20 cellular contexts compared by ENCODE assay signal in the genomic region with DNA sequence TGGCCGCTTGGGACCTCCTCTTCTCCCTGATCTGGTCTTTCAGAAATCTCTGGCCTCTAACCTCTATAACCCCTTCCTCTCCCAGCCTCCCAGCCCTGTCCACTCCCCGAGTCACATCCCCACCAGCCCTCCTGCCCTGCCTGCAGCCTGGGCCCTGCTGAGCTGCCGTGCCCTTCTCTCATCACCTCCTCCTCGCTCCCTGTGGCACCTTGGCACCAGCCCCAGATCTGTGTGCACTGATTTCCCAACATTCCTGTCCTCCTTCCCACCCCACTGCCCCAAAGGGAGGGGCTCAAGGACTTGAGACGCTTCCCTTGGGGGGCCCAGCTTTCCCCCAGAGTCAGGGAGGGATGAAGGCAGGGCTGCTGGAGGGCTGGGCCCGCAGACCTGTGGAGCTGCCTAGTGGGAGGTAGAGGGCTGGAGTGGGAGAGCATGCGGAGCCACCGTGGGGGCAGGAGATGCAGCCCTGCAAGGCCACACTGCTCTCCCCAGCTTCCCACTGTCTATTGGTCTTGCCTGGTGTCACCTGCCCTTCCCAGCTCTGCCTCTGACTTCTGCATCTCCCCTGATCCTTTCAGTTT. TPM values are rescaled to one million over a fixed set of nuclear protein-coding genes. Genes with fewer than 3 reads are reported as not detected.
A peak's percentile ranks its signal among the peaks of the same experiment; 100 is the strongest.
DNase-seq lines count a peak whose midpoint lies in the region; TF ChIP-seq lines count a peak whose summit lies in the region.
"Had no signal": no experiment of that assay in that cellular context is flagged by ENCODE, and none has a peak within 500 bp of the region (broad histone marks: within the 10 kb centered on the region; RNA-seq: fewer than 3 reads in every experiment).

No MANE protein-coding gene starts in this region.

- DNase-seq in adrenal gland (peak in 4 of 7 donors; percentile 26 to 51 (median 30)), left ventricle myocardium inferior (peak; percentile 54), neuronal stem cell (ENCODE audit: low spot score) (no peak), NCI-H1092 treated with DMSO at 0.1 percent for 48 hours (lab: John Stamatoyannopoulos, UW) (no peak)
- no peak for DNase-seq in activated T-helper 1 cell treated with anti-CD3 and anti-CD28 coated beads, Interleukin-12 subunit alpha, Interleukin-12 subunit beta, Interleukin-2, Interleukin-4 antibody, amounts not matched to agents 30 ng/mL and 10 ng/mL and 1 ng/mL, durations not matched to agents 14 hours and 24 hours and 36 hours (ENCODE audit: low spot score)
- DNase-seq in stimulated activated CD4-positive, alpha-beta T cell treated with anti-CD3 and anti-CD28 coated beads, Interleukin-2, amount 100 ng/mL, for 48 hours, result no peak
- DNase-seq: ACHN; BE2C; CD4-positive, alpha-beta memory T cell; DMS79; GM23248; NCI-H1092; NCI-H1694; NCI-H2107; NCI-H345; NCI-H526 treated with DMSO at 0.1 percent for 48 hours; OCI-M1; RPMI8226 had no signal

- TF ChIP-seq POLR2A in adrenal gland (IDR thresholded peaks at IDR 0.05), result no peak

- H3K4me3 ChIP-seq in HEK293 (ENCODE audit: low read depth, low read length) (no peak overlapping the region), adrenal gland (no peak overlapping the region), left ventricle myocardium inferior (peak overlapping the region; percentile 10), neuronal stem cell (ENCODE audit: low read length in 2 of 2) (no peak overlapping the region)
- H3K4me3 ChIP-seq: GM23248 had no signal

- H3K9me3 Mint-ChIP-seq in activated T-helper 1 cell treated with anti-CD3 and anti-CD28 coated beads, Interleukin-12 subunit alpha, Interleukin-12 subunit beta, Interleukin-2, Interleukin-4 antibody, amounts not matched to agents 30 ng/mL and 10 ng/mL and 1 ng/mL, durations not matched to agents 14 hours and 24 hours and 36 hours, result no peaks in the 10 kb centered on the region
- H3K9me3 Mint-ChIP-seq: CD4-positive, alpha-beta memory T cell had no signal

- H2BK120ac ChIP-seq in neuronal stem cell (ENCODE audit: low read depth, low read length), result peak overlapping the region; percentile 52

- peak overlapping the region; percentile 62 for H3K18ac ChIP-seq in neuronal stem cell (ENCODE audit: low read length)

- H3K9me3 ChIP-seq in HEK293 (ENCODE audit: control insufficient read depth, insufficient read depth, low read depth, low read length), result no peaks in the 10 kb centered on the region
- no peaks in the 10 kb centered on the region for H3K9me3 ChIP-seq in adrenal gland (replicated peaks in 1 of 3)
- peaks cover 10% of the 10 kb centered on the region for H3K9me3 ChIP-seq in left ventricle myocardium inferior (replicated peaks)
- H3K9me3 ChIP-seq in neuronal stem cell (replicated peaks in 1 of 2; ENCODE audit: control insufficient read depth in 2 of 2, insufficient read depth in 1 of 2, low read depth in 1 of 2, low read length in 2 of 2), result peaks cover 4 to 10% of the 10 kb centered on the region in 2 donors
- H3K9me3 ChIP-seq: BE2C had no signal

- peak overlapping the region; percentile 15 for H3K4me2 ChIP-seq in neuronal stem cell (ENCODE audit: insufficient read depth, low read length, poor library complexity, severe bottlenecking)
- H3K4me2 ChIP-seq: KMS-11 had no signal

- H3K27me3 ChIP-seq in adrenal gland, result no peaks in the 10 kb centered on the region
- H3K27me3 ChIP-seq in left ventricle myocardium inferior (ENCODE audit: low read depth), result no peaks in the 10 kb centered on the region
- no peaks in the 10 kb centered on the region for H3K27me3 ChIP-seq in neuronal stem cell (ENCODE audit: control insufficient read depth in 3 of 3, insufficient read depth in 3 of 3, low read depth in 1 of 3, low read length in 3 of 3)
- H3K27me3 ChIP-seq: BE2C had no signal

- no peak overlapping the region for H3K27ac Mint-ChIP-seq in activated T-helper 1 cell treated with anti-CD3 and anti-CD28 coated beads, Interleukin-12 subunit alpha, Interleukin-12 subunit beta, Interleukin-2, Interleukin-4 antibody, amounts not matched to agents 30 ng/mL and 10 ng/mL and 1 ng/mL, durations not matched to agents 14 hours and 24 hours and 36 hours

- no peaks in the 10 kb centered on the region for H3K4me1 ChIP-seq in HEK293 (ENCODE audit: control insufficient read depth, insufficient read depth, low read length)
- H3K4me1 ChIP-seq in adrenal gland (replicated peaks in 1 of 2), result no peaks in the 10 kb centered on the region
- H3K4me1 ChIP-seq in left ventricle myocardium inferior, result peaks cover 84% of the 10 kb centered on the region
- peaks cover 2% of the 10 kb centered on the region in 2 donors for H3K4me1 ChIP-seq in neuronal stem cell (ENCODE audit: control insufficient read depth in 2 of 2, insufficient read depth in 1 of 2, low read depth in 1 of 2, low read length in 2 of 2)

- POLR2A ChIA-PET in HEK293 (lab: Yijun Ruan, JAX), result no interaction called here

- H2BK12ac ChIP-seq in neuronal stem cell (ENCODE audit: low read length), result no peak overlapping the region

- CTCF ChIA-PET in HEK293 (lab: Yijun Ruan, JAX), result interaction anchor here (0.8 to 1.0 kb wide), 2 partner anchors 17 to 18 kb away, joined by 4 to 6 read pairs; no protein-coding TSS in a partner anchor

- intact Hi-C loops in adrenal gland (cut with DNase I), result no loop called here
- intact Hi-C loops in left ventricle myocardium inferior (cut with micrococcal nuclease), result no loop called here
- intact Hi-C loops in activated T-helper 1 cell treated with anti-CD3 and anti-CD28 coated beads, Interleukin-12 subunit alpha, Interleukin-12 subunit beta, Interleukin-2, Interleukin-4 antibody, amounts not matched to agents 30 ng/mL and 10 ng/mL and 1 ng/mL, durations not matched to agents 14 hours and 24 hours and 36 hours (cut with micrococcal nuclease), result no loop called here

- H3K36me3 Mint-ChIP-seq in activated T-helper 1 cell treated with anti-CD3 and anti-CD28 coated beads, Interleukin-12 subunit alpha, Interleukin-12 subunit beta, Interleukin-2, Interleukin-4 antibody, amounts not matched to agents 30 ng/mL and 10 ng/mL and 1 ng/mL, durations not matched to agents 14 hours and 24 hours and 36 hours (ENCODE audit: low read depth), result peaks cover 3% of the 10 kb centered on the region

- peak overlapping the region; percentile 37 for H3K9ac ChIP-seq in neuronal stem cell (ENCODE audit: low read depth, low read length, poor library complexity)
- H3K9ac ChIP-seq: GM23248, KMS-11 had no signal

- no peak overlapping the region for H2BK5ac ChIP-seq in neuronal stem cell (ENCODE audit: low read length)

- no peak overlapping the region for H3K23ac ChIP-seq in neuronal stem cell (ENCODE audit: low read depth, low read length, poor library complexity)

- H3K4me1 Mint-ChIP-seq in activated T-helper 1 cell treated with anti-CD3 and anti-CD28 coated beads, Interleukin-12 subunit alpha, Interleukin-12 subunit beta, Interleukin-2, Interleukin-4 antibody, amounts not matched to agents 30 ng/mL and 10 ng/mL and 1 ng/mL, durations not matched to agents 14 hours and 24 hours and 36 hours (ENCODE audit: low read depth), result no peaks in the 10 kb centered on the region

- H3K27ac ChIP-seq in HEK293 (ENCODE audit: extremely low read depth, low read depth, low read length) (no peak overlapping the region), adrenal gland (no peak overlapping the region), left ventricle myocardium inferior (replicated peaks) (peak overlapping the region; percentile 90), neuronal stem cell (replicated peaks; ENCODE audit: low read length) (no peak overlapping the region)
- H3K27ac ChIP-seq: GM23248, KMS-11 had no signal

- no peak overlapping the region for H2BK15ac ChIP-seq in neuronal stem cell (ENCODE audit: low read length)

- no peak for TF ChIP-seq CTCF in HEK293 (tag by site-specific recombination; IDR thresholded peaks at IDR 0.05)
- no peak for TF ChIP-seq CTCF in adrenal gland (IDR thresholded peaks at IDR 0.05)
- TF ChIP-seq CTCF in left ventricle myocardium inferior (IDR thresholded peaks at IDR 0.05; ENCODE audit: borderline replicate concordance), result no peak

- 68 to 78% (median 69%) methylated on average over 8 of the region's 8 CpGs for WGBS in adrenal gland, 4 donors
- WGBS in neuronal stem cell (ENCODE audit: extremely low coverage in 2 of 2, insufficient read length in 2 of 2, insufficient replicate concordance in 1 of 2), 2 donors, result no CpG with 5 or more reads among the region's 8 CpGs

- no peak overlapping the region for H3K4ac ChIP-seq in neuronal stem cell (ENCODE audit: low read length)

- H4K91ac ChIP-seq in neuronal stem cell (ENCODE audit: low read depth, low read length, poor library complexity), result no peak overlapping the region

- H2AFZ ChIP-seq in neuronal stem cell (ENCODE audit: low read length), result no peak overlapping the region
- H2AFZ ChIP-seq: GM23248 had no signal

- no peak overlapping the region for H4K8ac ChIP-seq in neuronal stem cell (ENCODE audit: low read depth, low read length)

- no peaks in the 10 kb centered on the region for H3K79me1 ChIP-seq in neuronal stem cell (ENCODE audit: low read depth, low read length)

- no peak overlapping the region for H3K4me3 Mint-ChIP-seq in activated T-helper 1 cell treated with anti-CD3 and anti-CD28 coated beads, Interleukin-12 subunit alpha, Interleukin-12 subunit beta, Interleukin-2, Interleukin-4 antibody, amounts not matched to agents 30 ng/mL and 10 ng/mL and 1 ng/mL, durations not matched to agents 14 hours and 24 hours and 36 hours
- H3K4me3 Mint-ChIP-seq: CD4-positive, alpha-beta memory T cell had no signal

- no peaks in the 10 kb centered on the region for H3K36me3 ChIP-seq in HEK293 (ENCODE audit: control insufficient read depth in 2 of 2, insufficient read depth in 1 of 2, low read length in 2 of 2)
- H3K36me3 ChIP-seq in adrenal gland (replicated peaks in 1 of 2), result no peaks in the 10 kb centered on the region
- peaks cover 13% of the 10 kb centered on the region for H3K36me3 ChIP-seq in left ventricle myocardium inferior
- H3K36me3 ChIP-seq in neuronal stem cell (replicated peaks in 1 of 2; ENCODE audit: control insufficient read depth in 2 of 2, insufficient read depth in 2 of 2, low read length in 2 of 2), result peaks cover 2 to 4% of the 10 kb centered on the region in 2 donors
- H3K36me3 ChIP-seq: BE2C had no signal

- peak overlapping the region; percentile 77 for H3K14ac ChIP-seq in neuronal stem cell (ENCODE audit: low read length)

- no peaks in the 10 kb centered on the region for H3K27me3 Mint-ChIP-seq in activated T-helper 1 cell treated with anti-CD3 and anti-CD28 coated beads, Interleukin-12 subunit alpha, Interleukin-12 subunit beta, Interleukin-2, Interleukin-4 antibody, amounts not matched to agents 30 ng/mL and 10 ng/mL and 1 ng/mL, durations not matched to agents 14 hours and 24 hours and 36 hours (ENCODE audit: insufficient read depth)
- H3K27me3 Mint-ChIP-seq: CD4-positive, alpha-beta memory T cell had no signal

- H2AK5ac ChIP-seq in neuronal stem cell (ENCODE audit: low read depth, low read length), result peak overlapping the region; percentile 7

RNA-seq across cellular contexts. Expression of a gene that starts 42.7 kb away (rescaled TPM):
- total RNA-seq in adrenal gland (10 to 100 TPM in 7 of 8 donors, 1 to 10 TPM in 1; 5.8 to 14.3 (median 11.4) TPM), left ventricle myocardium inferior (27.9 TPM)
- polyA plus RNA-seq in adrenal gland, result 10 to 100 TPM in 1 of 3 donors, 1 to 10 TPM in 2; 8.3 to 13.6 (median 9.9) TPM
- polyA plus RNA-seq in neuronal stem cell (2013, experiment 1 of 2), result 10.3 TPM
- 11.4 TPM for polyA plus RNA-seq in neuronal stem cell (2013, experiment 2 of 2)
- total RNA-seq in activated T-helper 1 cell treated with anti-CD3 and anti-CD28 coated beads, Interleukin-12 subunit alpha, Interleukin-12 subunit beta, Interleukin-2, Interleukin-4 antibody, amounts not matched to agents 30 ng/mL and 10 ng/mL and 1 ng/mL, durations not matched to agents 14 hours and 24 hours and 36 hours, result 20.0 and 21.6 TPM in 2 replicates

Comparison
In these comparisons a context has a peak if more than half of its experiments do, and no peak if none do; other contexts are left out.
1. DNase-seq: peak in adrenal gland (4 of 7) and left ventricle myocardium inferior (single experiment); none in neuronal stem cell (single experiment), activated T-helper 1 cell treated with anti-CD3 and anti-CD28 coated beads, Interleukin-12 subunit alpha, Interleukin-12 subunit beta, Interleukin-2, Interleukin-4 antibody, amounts not matched to agents 30 ng/mL and 10 ng/mL and 1 ng/mL, durations not matched to agents 14 hours and 24 hours and 36 hours (single experiment), stimulated activated CD4-positive, alpha-beta T cell treated with anti-CD3 and anti-CD28 coated beads, Interleukin-2, amount 100 ng/mL, for 48 hours (0 of 2) and NCI-H1092 treated with DMSO at 0.1 percent for 48 hours (single experiment).